In genomic region chr9:114299286-114300152, GRCh38 we compare ENCODE assay signal across 29 cellular contexts. TPM values are rescaled to one million over a fixed set of nuclear protein-coding genes. Genes with fewer than 3 reads are reported as not detected.
A peak's percentile ranks its signal among the peaks of the same experiment; 100 is the strongest.
DNase-seq lines count a peak whose midpoint lies in the region; ATAC-seq, FAIRE-seq and TF ChIP-seq lines count a peak whose summit lies in the region.
"Had no signal": no experiment of that assay in that cellular context is flagged by ENCODE, and none has a peak within 500 bp of the region (broad histone marks: within the 10 kb centered on the region; RNA-seq: fewer than 3 reads in every experiment).

No MANE protein-coding gene starts in this region.

- peak; percentile 7 for DNase-seq in activated T-cell treated with anti-CD3 and anti-CD28 coated beads, Interleukin-2, amount 50 U/mL, for 24 hours
- DNase-seq in activated T-cell treated with anti-CD3 and anti-CD28 coated beads for 4 hours = no peak
- peak; percentile 38 for DNase-seq in coronary artery (ENCODE audit: low spot score)
- DNase-seq in mesenteric fat pad (ENCODE audit: low spot score) = peak; percentile 69
- peak; percentile 2 for DNase-seq in transverse colon
- DNase-seq in cerebellar nuclear complex (lab: John Stamatoyannopoulos, UW) = no peak
- DNase-seq in RCC 7860 (ENCODE audit: low spot score) = no peak
- DNase-seq: 8988T; CD4-positive, CD25-positive, alpha-beta regulatory T cell; gastrocnemius medialis; GM23248; HFFc6; Kasumi-1; NCI-H1436; NCI-H446; NCI-H774; nucleus accumbens; small intestine; stimulated activated CD4-positive, alpha-beta T cell treated with anti-CD3 and anti-CD28 coated beads, Interleukin-1b, Interleukin-23, amount 100 ng/mL, for 48 hours had no signal

- no peak overlapping the region for H3K27ac Mint-ChIP-seq in activated T-cell treated with anti-CD3 and anti-CD28 coated beads, Interleukin-2, amount 50 U/mL, for 24 hours
- H3K27ac Mint-ChIP-seq: activated naive CD4-positive, alpha-beta T cell treated with anti-CD3 and anti-CD28 coated beads, Interleukin-2, amount 50 U/mL, for 24 hours; CD4-positive, CD25-positive, alpha-beta regulatory T cell; dendritic cell treated with granulocyte-macrophage colony-stimulating factor and Interleukin-4, amounts not matched to agents 40 ng/mL and 50 ng/mL, for 4 days; HFFc6 had no signal

- no peak for FAIRE-seq in RCC 7860 (lab: Jason Lieb, UNC)
- FAIRE-seq: GM12891, small intestine had no signal

- intact Hi-C loops in transverse colon (cut with DNase I; ENCODE audit: low total_unique reads) = no loop called here

- TF ChIP-seq CTCF in coronary artery (IDR thresholded peaks at IDR 0.05) (no peak), transverse colon (IDR thresholded peaks at IDR 0.05) (no peak)

- H3K4me1 ChIP-seq in transverse colon = no peaks in the 10 kb centered on the region
- H3K4me1 ChIP-seq: gastrocnemius medialis had no signal

- H3K9me3 ChIP-seq in transverse colon = no peaks in the 10 kb centered on the region

- H3K4me3 ChIP-seq in coronary artery = no peak overlapping the region
- no peak overlapping the region for H3K4me3 ChIP-seq in transverse colon
- H3K4me3 ChIP-seq: ascending aorta, cardiac muscle cell, gastrocnemius medialis, GM23248 had no signal

- TF ChIP-seq EP300 in transverse colon (IDR thresholded peaks at IDR 0.05; ENCODE audit: low read depth) = no peak

- no peak for TF ChIP-seq POLR2A in transverse colon (IDR thresholded peaks at IDR 0.05)

- WGBS in transverse colon (ENCODE audit: low coverage in 1 of 2), 2 donors = 83% methylated on average over 15 of the region's 15 CpGs; no CpG with 5 or more reads in 1 of the 2 donors

- H3K27ac ChIP-seq in coronary artery (no peak overlapping the region), transverse colon (no peak overlapping the region)
- H3K27ac ChIP-seq: ascending aorta, cardiac muscle cell, gastrocnemius medialis, GM23248, RWPE1 had no signal

- no peaks in the 10 kb centered on the region for H3K4me1 Mint-ChIP-seq in activated T-cell treated with anti-CD3 and anti-CD28 coated beads, Interleukin-2, amount 50 U/mL, for 24 hours (ENCODE audit: low read depth)
- H3K4me1 Mint-ChIP-seq: activated naive CD4-positive, alpha-beta T cell treated with anti-CD3 and anti-CD28 coated beads, Interleukin-2, amount 50 U/mL, for 24 hours; CD4-positive, CD25-positive, alpha-beta regulatory T cell had no signal

- no peaks in the 10 kb centered on the region for H3K27me3 ChIP-seq in transverse colon
- H3K27me3 ChIP-seq: ascending aorta, cardiac muscle cell, gastrocnemius medialis had no signal

- no peak for ATAC-seq in GM18873 (IDR thresholded peaks at IDR 0.05; ENCODE audit: low FRiP score, unreplicated experiment)
- ATAC-seq: gastrocnemius medialis, left colon, SK-N-SH treated with all-trans-retinoic acid at 6 μM for 48 hours had no signal

- in situ Hi-C loops in transverse colon (cut with MboI; ENCODE audit: low pct_ligation_motif_present in 1 of 4, low pct_unique_long_range_greater_than_20kb in 1 of 4, low sequenced_read_pairs in 3 of 4) = loop anchor here in 3 of 4 donors (10.0 to 25.0 kb wide), 3 partner anchors 212 to 487 kb away; partner anchors contain the start of genes AMBP (in 1 of the 3) and KIF12 (in 1 of the 3)

- H3K9me3 Mint-ChIP-seq in activated T-cell treated with anti-CD3 and anti-CD28 coated beads, Interleukin-2, amount 50 U/mL, for 24 hours = peaks cover 16% of the 10 kb centered on the region

- H3K36me3 Mint-ChIP-seq in activated T-cell treated with anti-CD3 and anti-CD28 coated beads, Interleukin-2, amount 50 U/mL, for 24 hours (ENCODE audit: low read depth) = peaks cover 8% of the 10 kb centered on the region
- H3K36me3 Mint-ChIP-seq: CD4-positive, CD25-positive, alpha-beta regulatory T cell had no signal

- no peaks in the 10 kb centered on the region for H3K36me3 ChIP-seq in transverse colon

- H3K27me3 Mint-ChIP-seq in activated T-cell treated with anti-CD3 and anti-CD28 coated beads, Interleukin-2, amount 50 U/mL, for 24 hours = peaks cover 3% of the 10 kb centered on the region

- no peak overlapping the region for H3K4me3 Mint-ChIP-seq in activated T-cell treated with anti-CD3 and anti-CD28 coated beads, Interleukin-2, amount 50 U/mL, for 24 hours
- H3K4me3 Mint-ChIP-seq: activated naive CD4-positive, alpha-beta T cell treated with anti-CD3 and anti-CD28 coated beads, Interleukin-2, amount 50 U/mL, for 24 hours; CD4-positive, CD25-positive, alpha-beta regulatory T cell; dendritic cell treated with granulocyte-macrophage colony-stimulating factor and Interleukin-4, amounts not matched to agents 40 ng/mL and 50 ng/mL, for 4 days; HFFc6 had no signal

RNA-seq across cellular contexts. Expression of gene ORM1, which starts 23.4 kb away (rescaled TPM):
- 0.64 TPM for total RNA-seq in mesenteric fat pad
- total RNA-seq in transverse colon = not detected
- total RNA-seq: cardiac muscle cell; CD4-positive, CD25-positive, alpha-beta regulatory T cell; GM23248; HFFc6; left colon; T-helper 2 cell treated with Interferon-gamma antibody and Interleukin-4, amounts not matched to agents 100 ng/mL and 5 ng/mL, for 36 hours had no signal

RNA-seq across cellular contexts. Expression of gene ORM2, which starts 30.1 kb away (rescaled TPM):
- total RNA-seq in mesenteric fat pad (not detected), transverse colon (not detected)
- total RNA-seq: cardiac muscle cell; CD4-positive, CD25-positive, alpha-beta regulatory T cell; GM23248; HFFc6; left colon; T-helper 2 cell treated with Interferon-gamma antibody and Interleukin-4, amounts not matched to agents 100 ng/mL and 5 ng/mL, for 36 hours had no signal

Comparison
In these comparisons a context has a peak if more than half of its experiments do, and no peak if none do; other contexts are left out.
1. DNase-seq: peak in activated T-cell treated with anti-CD3 and anti-CD28 coated beads, Interleukin-2, amount 50 U/mL, for 24 hours (single experiment), coronary artery (single experiment), mesenteric fat pad (single experiment) and transverse colon (single experiment); none in activated T-cell treated with anti-CD3 and anti-CD28 coated beads for 4 hours (single experiment), cerebellar nuclear complex (0 of 2) and RCC 7860 (single experiment).